8 cellular contexts compared by ENCODE assay signal in genomic region chr3:53347261-53348064, GRCh38. TPM values are rescaled to one million over a fixed set of nuclear protein-coding genes. Genes with fewer than 3 reads are reported as not detected.
DNase-seq lines count a peak whose midpoint lies in the region; ATAC-seq and TF ChIP-seq lines count a peak whose summit lies in the region.

Gene DCP1A, minus strand, starts transcription at chr3:53347543. Its CDS starts 26 bp downstream, at chr3:53347517.

- no peaks in the 10 kb centered on the region for H3K27me3 Mint-ChIP-seq in naive thymus-derived CD8-positive, alpha-beta T cell

- peaks cover 2 to 24% (median 4%) of the 10 kb centered on the region in 3 donors for H3K36me3 Mint-ChIP-seq in naive thymus-derived CD8-positive, alpha-beta T cell

- no peak for TF ChIP-seq CTCF in DOHH2 (IDR thresholded peaks at IDR 0.05; ENCODE audit: low read depth, low read length, poor library complexity, severe bottlenecking)
- no peak for TF ChIP-seq CTCF in fibroblast of lung (conservative IDR thresholded peaks at IDR 0.05 in 1 of 2, IDR thresholded peaks at IDR 0.05 in 1 of 2; ENCODE audit: low read depth in 1 of 2, low read length in 2 of 2)

- H3K79me2 ChIP-seq in DOHH2 (ENCODE audit: control insufficient read depth, low read length), result peaks cover 49% of the 10 kb centered on the region
- H3K79me2 ChIP-seq in Karpas-422 (ENCODE audit: low read length), result peaks cover 45% of the 10 kb centered on the region
- peaks cover 38% of the 10 kb centered on the region for H3K79me2 ChIP-seq in fibroblast of lung (ENCODE audit: control insufficient read depth, insufficient read depth, low read length)

- POLR2A ChIA-PET in naive thymus-derived CD8-positive, alpha-beta T cell (lab: Charles Lee), result interaction anchor here (0.8 to 2.1 kb wide), 11 partner anchors 9 to 577 kb away, joined by 3 to 20 read pairs (median 4); partner anchors contain the start of genes ACTR8, NEK4, SELENOK and TKT

- H3K4me2 ChIP-seq in DOHH2 (ENCODE audit: low read length) (peak within 1 kb of the TSS; percentile 79), Karpas-422 (ENCODE audit: low read depth, low read length, poor library complexity, severe bottlenecking) (peak within 1 kb of the TSS; percentile 96), fibroblast of lung (ENCODE audit: extremely low read depth, insufficient read depth, low read length) (peak within 1 kb of the TSS; percentile 79)

- no peaks in the 10 kb centered on the region for H4K20me1 ChIP-seq in DOHH2 (ENCODE audit: control insufficient read depth, insufficient read depth, low read depth, low read length)
- no peaks in the 10 kb centered on the region for H4K20me1 ChIP-seq in Karpas-422 (ENCODE audit: insufficient read depth, low read depth, low read length)
- H4K20me1 ChIP-seq in fibroblast of lung (ENCODE audit: control insufficient read depth, extremely low read depth, insufficient read depth, low read length), result no peaks in the 10 kb centered on the region

- peaks cover 23% of the 10 kb centered on the region for H3K4me1 ChIP-seq in DOHH2 (ENCODE audit: control insufficient read depth, low read length)
- H3K4me1 ChIP-seq in Karpas-422 (ENCODE audit: low read length), result peaks cover 26% of the 10 kb centered on the region
- no peaks in the 10 kb centered on the region for H3K4me1 ChIP-seq in fibroblast of lung (ENCODE audit: control insufficient read depth, extremely low read depth, insufficient read depth, low read length)

- H3K36me3 ChIP-seq in DOHH2 (ENCODE audit: control insufficient read depth, low read length), result peaks cover 24% of the 10 kb centered on the region
- H3K36me3 ChIP-seq in Karpas-422 (ENCODE audit: insufficient read depth, low read length), result peaks cover 16% of the 10 kb centered on the region; the same call in 1 of the 2 replicates
- H3K36me3 ChIP-seq in fibroblast of lung (ENCODE audit: control insufficient read depth, insufficient read depth, low read length), result peaks cover 3% of the 10 kb centered on the region

- no peaks in the 10 kb centered on the region for H3K9me2 ChIP-seq in DOHH2 (replicated peaks; ENCODE audit: control insufficient read depth, low read length)
- no peaks in the 10 kb centered on the region for H3K9me2 ChIP-seq in Karpas-422 (replicated peaks; ENCODE audit: insufficient read depth, low read length)

- no peaks in the 10 kb centered on the region for H3F3A ChIP-seq in DOHH2 (ENCODE audit: control insufficient read depth, insufficient read depth)

- H3K9ac ChIP-seq in Karpas-422 (ENCODE audit: low read length), result peak within 1 kb of the TSS; percentile 95
- H3K9ac ChIP-seq in fibroblast of lung (ENCODE audit: insufficient read depth, low read length), result peak within 1 kb of the TSS; percentile 99

- peak within 1 kb of the TSS; percentile 95 to 100 (median 98) for H3K4me3 Mint-ChIP-seq in naive thymus-derived CD8-positive, alpha-beta T cell

- peak within 1 kb of the TSS; percentile 96 for H3K4me3 ChIP-seq in DOHH2 (ENCODE audit: low read length)
- peak within 1 kb of the TSS; percentile 99 for H3K4me3 ChIP-seq in Karpas-422 (ENCODE audit: low read length)
- peak within 1 kb of the TSS; percentile 59 to 96 (median 94) for H3K4me3 ChIP-seq in fibroblast of lung (replicated peaks in 1 of 4; ENCODE audit: control extremely low read depth in 1 of 4, insufficient read depth in 1 of 4, low read depth in 3 of 4, low read length in 4 of 4)

- no peaks in the 10 kb centered on the region for H3K9me3 Mint-ChIP-seq in naive thymus-derived CD8-positive, alpha-beta T cell

- H3K27ac Mint-ChIP-seq in naive thymus-derived CD8-positive, alpha-beta T cell, result peak within 1 kb of the TSS; percentile 97 to 100 (median 99)

- ATAC-seq in GM21825 (IDR thresholded peaks at IDR 0.05; ENCODE audit: unreplicated experiment), result peak; percentile 95
- peak; percentile 94 to 95 for ATAC-seq in naive thymus-derived CD8-positive, alpha-beta T cell

- H3K27ac ChIP-seq in DOHH2 (ENCODE audit: low read depth, low read length), result peak within 1 kb of the TSS; percentile 30
- H3K27ac ChIP-seq in Karpas-422 (ENCODE audit: low read length), result peak within 1 kb of the TSS; percentile 39; the same call in 1 of the 2 replicates
- H3K27ac ChIP-seq in fibroblast of lung (ENCODE audit: insufficient read depth, low read length), result peak within 1 kb of the TSS; percentile 95

- H2AFZ ChIP-seq in Karpas-422 (ENCODE audit: low read length) (peak within 1 kb of the TSS; percentile 97), fibroblast of lung (ENCODE audit: low read length) (peak within 1 kb of the TSS; percentile 94)

- H3K9me3 ChIP-seq in DOHH2 (ENCODE audit: control insufficient read depth, insufficient read depth, low read length) (no peaks in the 10 kb centered on the region), Karpas-422 (ENCODE audit: low read length) (no peaks in the 10 kb centered on the region), fibroblast of lung (ENCODE audit: control insufficient read depth, insufficient read depth, low read depth, low read length) (no peaks in the 10 kb centered on the region)

- DNase-seq in Karpas-422, result peak; percentile 98
- DNase-seq in RPMI8226, result peak; percentile 98
- DNase-seq in activated T-helper 1 cell treated with anti-CD3 and anti-CD28 coated beads, Interleukin-2, amount 50 U/mL, for 16 hours (ENCODE audit: low read depth in 1 of 2, low spot score in 1 of 2), result peak; percentile 88 to 91
- DNase-seq in fibroblast of lung (ENCODE audit: low read depth in 2 of 2), result peak; percentile 96 to 97
- peak; percentile 86 to 97 (median 95) for DNase-seq in naive thymus-derived CD8-positive, alpha-beta T cell
- peak; percentile 90 to 96 (median 93) for DNase-seq in stimulated activated naive CD4-positive, alpha-beta T cell (lab: John Stamatoyannopoulos, UW)

- H3K4me1 Mint-ChIP-seq in naive thymus-derived CD8-positive, alpha-beta T cell, result peaks cover 17 to 45% (median 39%) of the 10 kb centered on the region in 4 donors

- H3K27me3 ChIP-seq in DOHH2 (ENCODE audit: control insufficient read depth, low read length) (no peaks in the 10 kb centered on the region), Karpas-422 (ENCODE audit: low read length) (no peaks in the 10 kb centered on the region), fibroblast of lung (ENCODE audit: control insufficient read depth, insufficient read depth, low read length) (no peaks in the 10 kb centered on the region)

RNA-seq across cellular contexts. Expression of gene DCP1A, which starts in this region (rescaled TPM):
- 16.6 and 29.8 TPM in 2 replicates for total RNA-seq in Karpas-422 (2014; rRNA removed; shearing (Covaris generic); ENCODE audit: low replicate concordance)
- 9.8 and 17.2 TPM in 2 replicates for total RNA-seq in fibroblast of lung
- 21.8 and 24.2 TPM in 2 replicates for polyA plus RNA-seq in fibroblast of lung
- 8.9 and 9.8 TPM in 2 replicates for polyA plus RNA-seq in fibroblast of lung (2012)
- polyA minus RNA-seq in fibroblast of lung (ENCODE audit: low replicate concordance), result 25.8 and 43.0 TPM in 2 replicates
- 10 to 100 TPM; 36.4 to 44.4 TPM for total RNA-seq in naive thymus-derived CD8-positive, alpha-beta T cell
- polyA plus RNA-seq in naive thymus-derived CD8-positive, alpha-beta T cell, result 10 to 100 TPM; 68.5 to 80.5 (median 72.5) TPM

Comparison
In these comparisons a context has a peak if more than half of its experiments do, and no peak if none do; other contexts are left out.
1. Peak in every context shown above with its lines: DNase-seq, ATAC-seq, H3K4me3 ChIP-seq and H3K27ac ChIP-seq.
2. H3K27ac ChIP-seq: peak in every context shown above with its lines; median percentile 95 in fibroblast of lung; 39 in Karpas-422; 30 in DOHH2.